ENCODE assay signal across 10 cellular contexts in the genomic region with DNA sequence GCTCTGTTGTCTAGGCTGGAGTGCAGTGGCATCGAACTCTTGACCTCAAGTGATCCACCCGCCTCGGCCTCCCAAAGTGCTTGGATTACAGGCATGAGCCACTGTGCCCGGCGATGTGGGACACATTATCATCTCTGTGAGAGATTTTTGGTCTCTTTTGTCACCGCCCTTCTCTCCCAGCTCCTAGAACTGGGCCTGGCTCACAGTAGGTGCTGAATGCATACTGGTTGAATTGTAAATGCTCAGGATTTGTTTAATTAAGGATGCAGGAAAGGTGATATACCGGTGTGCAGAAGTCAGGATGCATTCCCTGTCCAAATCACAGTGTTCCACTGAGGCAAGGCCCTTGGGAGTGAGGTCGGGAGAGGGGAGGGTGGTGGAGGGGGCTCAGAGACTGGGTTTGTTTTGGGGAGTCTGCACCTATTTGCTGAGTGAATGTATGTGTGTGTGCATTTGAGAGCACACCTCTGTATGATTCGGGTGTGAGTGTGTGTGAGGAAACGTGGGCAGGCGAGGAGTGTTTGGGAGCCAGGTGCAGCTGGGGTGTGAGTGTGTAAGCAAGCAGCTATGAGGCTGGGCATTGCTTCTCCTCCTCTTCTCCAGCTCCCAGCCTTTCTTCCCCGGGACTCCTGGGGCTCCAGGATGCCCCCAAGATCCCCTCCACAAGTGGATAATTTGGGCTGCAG. TPM values are rescaled to one million over a fixed set of nuclear protein-coding genes. Genes with fewer than 3 reads are reported as not detected.
DNase-seq lines count a peak whose midpoint lies in the region; FAIRE-seq and TF ChIP-seq lines count a peak whose summit lies in the region.
"Had no signal": no experiment of that assay in that cellular context is flagged by ENCODE, and none has a peak within 500 bp of the region (broad histone marks: within the 10 kb centered on the region; RNA-seq: fewer than 3 reads in every experiment).

No MANE protein-coding gene starts in this region.

- H3K23ac ChIP-seq in H1 (ENCODE audit: insufficient read length), result no peak overlapping the region

- H3K4me2 ChIP-seq in PC-9 (peak overlapping the region; percentile 93), H1 (ENCODE audit: insufficient read depth in 1 of 2, low read depth in 2 of 2, low read length in 2 of 2) (peak overlapping the region; percentile 66 to 90), osteoblast (ENCODE audit: insufficient read depth, low read length) (no peak overlapping the region)

- peak; percentile 61 for DNase-seq in DMS53 (lab: John Stamatoyannopoulos, UW)
- DNase-seq in DMS53 treated with DMSO at 0.1 percent for 48 hours (lab: John Stamatoyannopoulos, UW; ENCODE audit: unreplicated experiment), result no peak
- no peak for DNase-seq in PC-9
- DNase-seq in H1 (ENCODE audit: low read depth in 1 of 2, low spot score in 2 of 2), result peak in 1 of 2 experiments; percentile 52
- DNase-seq in osteoblast (ENCODE audit: insufficient read length, low spot score, missing footprints), result peak; percentile 68
- no peak for DNase-seq in NK-92 treated with Interleukin-12 subunit alpha and Interleukin-12 subunit beta, amount 100 ng/mL, for 24 hours (lab: John Stamatoyannopoulos, UW)
- DNase-seq in NCI-H1436 treated with DMSO at 0.1 percent for 48 hours (lab: John Stamatoyannopoulos, UW), result no peak
- no peak for DNase-seq in SHP77 treated with DMSO at 0.1 percent for 48 hours (lab: John Stamatoyannopoulos, UW)
- DNase-seq: KBM-7 had no signal

- H3K27me3 ChIP-seq in PC-9 (ENCODE audit: insufficient read depth, low read depth), result no peaks in the 10 kb centered on the region
- no peaks in the 10 kb centered on the region for H3K27me3 ChIP-seq in H1 (replicated peaks in 1 of 4; ENCODE audit: control insufficient read depth in 3 of 4, extremely low read depth in 1 of 4, insufficient read depth in 3 of 4, low read length in 3 of 4)
- peaks cover 6% of the 10 kb centered on the region for H3K27me3 ChIP-seq in osteoblast (ENCODE audit: insufficient read depth, low read length)
- H3K27me3 ChIP-seq: adrenal gland had no signal

- CTCF ChIA-PET in PC-9 (lab: Charles Lee) (interaction anchor here (0.6 kb wide), 1 partner anchor 1576 kb away, joined by 3 read pairs; no protein-coding TSS in a partner anchor), H1 (lab: Charles Lee; ENCODE audit: partially characterized antibody) (interaction anchor here (0.6 to 16.1 kb wide), 8 partner anchors 23 to 69 kb away, joined by 3 to 314 read pairs (median 4); partner anchors contain the start of gene KRT8)

- H2BK20ac ChIP-seq in H1 (ENCODE audit: low read length), result peak overlapping the region; percentile 95

- TF ChIP-seq EP300 in H1 (IDR thresholded peaks at IDR 0.05; ENCODE audit: borderline replicate concordance in 1 of 2, low read depth in 2 of 2, low read length in 2 of 2), result no peak

- POLR2A ChIA-PET in PC-9 (lab: Charles Lee; ENCODE audit: unreplicated experiment) (interaction anchor here (0.6 to 9.3 kb wide), 6 partner anchors 22 to 481 kb away, joined by 3 to 311 read pairs (median 8); partner anchors contain the start of gene KRT8), H1 (lab: Charles Lee; ENCODE audit: partially characterized antibody) (interaction anchor here (1.1 to 9.8 kb wide), 10 partner anchors 9 to 64 kb away, joined by 3 to 297 read pairs (median 17); partner anchors contain the start of gene KRT8)

- H3K4me1 ChIP-seq in PC-9 (replicated peaks; ENCODE audit: insufficient read depth), result peaks cover 54% of the 10 kb centered on the region
- H3K4me1 ChIP-seq in H1 (replicated peaks in 1 of 4; ENCODE audit: control insufficient read depth in 3 of 4, insufficient read depth in 4 of 4, low read length in 3 of 4), result peaks cover 18 to 39% (median 33%) of the 10 kb centered on the region in 4 experiments
- H3K4me1 ChIP-seq in osteoblast (ENCODE audit: insufficient read depth, low read length), result peaks cover 46% of the 10 kb centered on the region

- H3K9me3 ChIP-seq in PC-9 (ENCODE audit: insufficient read depth, low read depth), result no peaks in the 10 kb centered on the region
- no peaks in the 10 kb centered on the region for H3K9me3 ChIP-seq in H1 (ENCODE audit: insufficient read depth in 2 of 2, low read depth in 1 of 2, low read length in 1 of 2)
- no peaks in the 10 kb centered on the region for H3K9me3 ChIP-seq in osteoblast (ENCODE audit: low read depth, low read length)
- H3K9me3 ChIP-seq: adrenal gland had no signal

- intact Hi-C loops in PC-9 (cut with micrococcal nuclease; ENCODE audit: unreplicated experiment), result loop anchor here (5.0 kb wide), 1 partner anchor 716 kb away; the partner anchor contains the start of gene KRT7

- peak overlapping the region; percentile 94 for H2AK5ac ChIP-seq in H1 (ENCODE audit: low read depth, low read length)

- H3K56ac ChIP-seq in H1 (replicated peaks; ENCODE audit: insufficient read length, low read depth, low read length), result peak overlapping the region; percentile 77

- peak overlapping the region; percentile 54 for H3K4me3 ChIP-seq in PC-9
- H3K4me3 ChIP-seq in H1 (ENCODE audit: extremely low read depth in 1 of 4, insufficient read depth in 2 of 4, low read depth in 3 of 4, low read length in 4 of 4), result peak overlapping the region; percentile 31 to 95 (median 62); a peak in 6 of 8 replicates
- H3K4me3 ChIP-seq in osteoblast (ENCODE audit: insufficient read depth, low read length), result no peak overlapping the region

- 24% methylated on average over 12 of the region's 12 CpGs; no CpG with 5 or more reads in 1 of the 2 experiments for WGBS in H1 (ENCODE audit: extremely low coverage in 1 of 2, insufficient coverage in 1 of 2, insufficient read length in 1 of 2, insufficient replicate concordance in 2 of 2, low coverage in 1 of 2, low lambda C conversion rate in 2 of 2, missing lambda C conversion rate in 1 of 2), 2 experiments

- H4K91ac ChIP-seq in H1 (replicated peaks; ENCODE audit: insufficient read length, low read length), result peak overlapping the region; percentile 99

- H2BK12ac ChIP-seq in H1 (ENCODE audit: low read depth, low read length), result peak overlapping the region; percentile 99

- H2BK15ac ChIP-seq in H1 (ENCODE audit: low read length), result peak overlapping the region; percentile 98

- H3K9ac ChIP-seq in H1 (replicated peaks in 1 of 4; ENCODE audit: extremely low read depth in 1 of 4, low read depth in 3 of 4, low read length in 3 of 4), result peak overlapping the region in 3 of 4 experiments; percentile 9 to 46 (median 21); a peak in 4 of 7 replicates

- TSS peak; percentile 18 for BruUV-seq in PC-9 (replicated peaks; lab: Mats Ljungman, UMichigan)

- peak overlapping the region; percentile 100 for H2BK5ac ChIP-seq in H1 (ENCODE audit: low read depth, low read length)

- TF ChIP-seq POLR2A in H1 (IDR thresholded peaks at IDR 0.05; ENCODE audit: control extremely low read depth in 1 of 2, low read depth in 2 of 2, low read length in 2 of 2), result peak in 1 of 2 experiments; percentile 60; a peak in 2 of 3 replicates

- H3F3A ChIP-seq in PC-9 (ENCODE audit: insufficient read depth, low read depth), result peaks cover 83% of the 10 kb centered on the region

- no peak for TF ChIP-seq RAD21 in H1 (IDR thresholded peaks at IDR 0.05 in 1 of 2, conservative IDR thresholded peaks at IDR 0.05 in 1 of 2; ENCODE audit: low read depth in 2 of 2, low read length in 2 of 2)

- H3K14ac ChIP-seq in H1 (ENCODE audit: insufficient read length), result no peak overlapping the region

- H4K20me1 ChIP-seq in PC-9 (ENCODE audit: insufficient read depth) (peaks cover 38% of the 10 kb centered on the region), H1 (replicated peaks in 1 of 2; ENCODE audit: control insufficient read depth in 1 of 2, insufficient read depth in 2 of 2, low read length in 2 of 2) (peaks cover 7 to 20% of the 10 kb centered on the region in 2 experiments), osteoblast (ENCODE audit: insufficient read depth, low read length) (peaks cover 5% of the 10 kb centered on the region)

- peaks cover 12% of the 10 kb centered on the region for H3K23me2 ChIP-seq in H1 (ENCODE audit: low read depth, low read length)

- H2AFZ ChIP-seq in PC-9, result no peak overlapping the region
- no peak overlapping the region for H2AFZ ChIP-seq in H1 (ENCODE audit: low read length)
- no peak overlapping the region for H2AFZ ChIP-seq in osteoblast (ENCODE audit: low read length)

- peak overlapping the region; percentile 25; the same call in 1 of the 2 replicates for H4K8ac ChIP-seq in H1 (ENCODE audit: extremely low read depth, insufficient read depth, low read length)

- H3K79me1 ChIP-seq in H1 (ENCODE audit: low read depth, low read length), result peaks cover 12% of the 10 kb centered on the region

- FAIRE-seq in H1 (lab: Jason Lieb, UNC), result no peak

- H3K79me2 ChIP-seq in PC-9 (ENCODE audit: low read depth) (peaks cover 80% of the 10 kb centered on the region), H1 (ENCODE audit: control insufficient read depth in 1 of 2, insufficient read depth in 2 of 2, low read length in 2 of 2) (peaks cover 7 to 22% of the 10 kb centered on the region in 2 experiments), osteoblast (ENCODE audit: insufficient read depth, low read length) (peaks cover 9% of the 10 kb centered on the region)

- peak overlapping the region; percentile 77 for H4K5ac ChIP-seq in H1 (ENCODE audit: insufficient read length, low read depth, low read length)

- H3K9me2 ChIP-seq in PC-9 (ENCODE audit: insufficient read depth), result no peaks in the 10 kb centered on the region

- H3K18ac ChIP-seq in H1 (ENCODE audit: extremely low read depth, low read length), result peak overlapping the region; percentile 95

- TF ChIP-seq CTCF in PC-9 (conservative IDR thresholded peaks at IDR 0.05) (no peak), H1 (IDR thresholded peaks at IDR 0.05; ENCODE audit: control extremely low read depth in 1 of 3, insufficient read depth in 1 of 3, low read depth in 1 of 3, low read length in 3 of 3) (no peak), osteoblast (IDR thresholded peaks at IDR 0.05; ENCODE audit: extremely low read depth, low read depth, low read length) (no peak)

- peak overlapping the region; percentile 100 for H3K27ac ChIP-seq in PC-9
- H3K27ac ChIP-seq in H1 (ENCODE audit: low read depth, low read length), result peak overlapping the region; percentile 88
- no peak overlapping the region for H3K27ac ChIP-seq in osteoblast (ENCODE audit: low read depth, low read length)

- H3K4ac ChIP-seq in H1 (replicated peaks; ENCODE audit: insufficient read length, low read depth, low read length), result peak overlapping the region; percentile 2

- H3K36me3 ChIP-seq in PC-9 (ENCODE audit: low read depth) (peaks cover 37% of the 10 kb centered on the region), H1 (ENCODE audit: control insufficient read depth in 2 of 4, insufficient read depth in 4 of 4, low read length in 3 of 4) (peaks cover 20 to 28% (median 25%) of the 10 kb centered on the region in 4 experiments), osteoblast (ENCODE audit: insufficient read depth, low read length) (peaks cover 24% of the 10 kb centered on the region)
- H3K36me3 ChIP-seq: adrenal gland had no signal

- peak overlapping the region; percentile 58 for H2BK120ac ChIP-seq in H1 (replicated peaks; ENCODE audit: low read depth, low read length)

RNA-seq across cellular contexts. Expression of gene KRT18, which starts 1.0 kb away (rescaled TPM):
- total RNA-seq in PC-9 (2021), result 2,869 and 2,977 TPM in 2 replicates
- total RNA-seq in H1 (2021; fragmentation: NEBNext Ultra II Directional; extraction: Animal tissue kit (Norgen Biotek cat#: 25700)), result 375 and 391 TPM in 2 replicates
- 236 and 263 TPM in 2 replicates for polyA plus RNA-seq in H1 (2011; rRNA removed)
- 320 TPM for polyA plus RNA-seq in H1 (2011; cell fraction: cytosol; rRNA removed)
- polyA plus RNA-seq in H1 (2011; cell fraction: nucleus; rRNA removed), result 356 TPM
- 381 to 481 TPM (median 444 TPM) in 4 replicates for polyA plus RNA-seq in H1 (2012, experiment 1 of 2)
- polyA plus RNA-seq in H1 (2012, experiment 2 of 2), result 459 TPM
- 314 TPM for polyA plus RNA-seq in H1 (2013, experiment 1 of 2)
- polyA plus RNA-seq in H1 (2013, experiment 2 of 2), result 311 TPM
- polyA minus RNA-seq in H1 (2011; rRNA and poly(A)+ RNA removed), result 184 and 221 TPM in 2 replicates
- polyA minus RNA-seq in H1 (2011; cell fraction: cytosol; rRNA and poly(A)+ RNA removed), result 173 TPM
- polyA minus RNA-seq in H1 (2011; cell fraction: nucleus; rRNA and poly(A)+ RNA removed), result 115 TPM
- 22.4 and 61.9 TPM in 2 replicates for total RNA-seq in osteoblast

RNA-seq across cellular contexts. Expression of gene KRT8, which starts 43.0 kb away (rescaled TPM):
- total RNA-seq in PC-9 (2021) (2,689 and 2,962 TPM in 2 replicates), osteoblast (2.9 and 5.1 TPM in 2 replicates)
- 283 and 290 TPM in 2 replicates for total RNA-seq in H1 (2021; fragmentation: NEBNext Ultra II Directional; extraction: Animal tissue kit (Norgen Biotek cat#: 25700))
- polyA plus RNA-seq in H1 (2011; rRNA removed), result 280 and 311 TPM in 2 replicates
- 279 TPM for polyA plus RNA-seq in H1 (2011; cell fraction: cytosol; rRNA removed)
- 247 TPM for polyA plus RNA-seq in H1 (2011; cell fraction: nucleus; rRNA removed)
- 299 to 366 TPM (median 352 TPM) in 4 replicates for polyA plus RNA-seq in H1 (2012, experiment 1 of 2)
- polyA plus RNA-seq in H1 (2012, experiment 2 of 2), result 463 TPM
- polyA plus RNA-seq in H1 (2013, experiment 1 of 2), result 311 TPM
- 291 TPM for polyA plus RNA-seq in H1 (2013, experiment 2 of 2)
- 235 and 239 TPM in 2 replicates for polyA minus RNA-seq in H1 (2011; rRNA and poly(A)+ RNA removed)
- polyA minus RNA-seq in H1 (2011; cell fraction: cytosol; rRNA and poly(A)+ RNA removed), result 185 TPM
- polyA minus RNA-seq in H1 (2011; cell fraction: nucleus; rRNA and poly(A)+ RNA removed), result 128 TPM

RNA-seq across cellular contexts. Expression of gene EIF4B, which starts 58.4 kb away (rescaled TPM):
- 531 and 615 TPM in 2 replicates for total RNA-seq in PC-9 (2021)
- total RNA-seq in H1 (2021; fragmentation: NEBNext Ultra II Directional; extraction: Animal tissue kit (Norgen Biotek cat#: 25700)), result 811 and 816 TPM in 2 replicates
- polyA plus RNA-seq in H1 (2011; rRNA removed), result 269 and 307 TPM in 2 replicates
- 530 TPM for polyA plus RNA-seq in H1 (2011; cell fraction: cytosol; rRNA removed)
- polyA plus RNA-seq in H1 (2011; cell fraction: nucleus; rRNA removed), result 680 TPM
- 514 to 624 TPM (median 554 TPM) in 4 replicates for polyA plus RNA-seq in H1 (2012, experiment 1 of 2)
- 45.7 TPM for polyA plus RNA-seq in H1 (2012, experiment 2 of 2)
- 453 TPM for polyA plus RNA-seq in H1 (2013, experiment 1 of 2)
- polyA plus RNA-seq in H1 (2013, experiment 2 of 2), result 431 TPM
- polyA minus RNA-seq in H1 (2011; rRNA and poly(A)+ RNA removed), result 939 and 1,134 TPM in 2 replicates
- 559 TPM for polyA minus RNA-seq in H1 (2011; cell fraction: cytosol; rRNA and poly(A)+ RNA removed)
- polyA minus RNA-seq in H1 (2011; cell fraction: nucleus; rRNA and poly(A)+ RNA removed), result 516 TPM
- 1,135 and 1,332 TPM in 2 replicates for total RNA-seq in osteoblast

Comparison
In these comparisons a context has a peak if more than half of its experiments do, and no peak if none do; other contexts are left out.
1. DNase-seq: peak in DMS53 (single experiment) and osteoblast (single experiment); none in DMS53 treated with DMSO at 0.1 percent for 48 hours (single experiment), PC-9 (0 of 2), NK-92 treated with Interleukin-12 subunit alpha and Interleukin-12 subunit beta, amount 100 ng/mL, for 24 hours (single experiment), NCI-H1436 treated with DMSO at 0.1 percent for 48 hours (single experiment) and SHP77 treated with DMSO at 0.1 percent for 48 hours (single experiment).
2. RNA of gene KRT8, which starts 43.0 kb away (total RNA-seq): 2,689 to 2,962 TPM in PC-9 and 283 to 290 TPM in H1; 2.9 to 5.1 TPM in osteoblast; every median in the first group is over 10 times any median in the second.